1 cellular context compared by ENCODE assay signal in genomic region chr4:24783506-24783905, GRCh38.
TF ChIP-seq lines count a peak whose summit lies in the region.

No MANE protein-coding gene starts in this region.

TF ChIP-seq in WTC11, 78 proteins besides CTCF, POLR2A, EP300 and RAD21 (continued from another document):
- no peak for TF ChIP-seq FOXP4 (CRISPR knock-in tag; IDR thresholded peaks at IDR 0.05)
- no peak for TF ChIP-seq ZNF232 (CRISPR knock-in tag; IDR thresholded peaks at IDR 0.05)
- no peak for TF ChIP-seq ATF6 (CRISPR knock-in tag; IDR thresholded peaks at IDR 0.05)
- no peak for TF ChIP-seq AR (CRISPR knock-in tag; IDR thresholded peaks at IDR 0.05)
- TF ChIP-seq ZNF263 (CRISPR knock-in tag; IDR thresholded peaks at IDR 0.05; ENCODE audit: low read depth), result no peak
- TF ChIP-seq ERG (CRISPR knock-in tag; IDR thresholded peaks at IDR 0.05), result no peak
- no peak for TF ChIP-seq IRF1 (CRISPR knock-in tag; IDR thresholded peaks at IDR 0.05)
- TF ChIP-seq HMGXB4 (CRISPR knock-in tag; IDR thresholded peaks at IDR 0.05), result no peak
- no peak for TF ChIP-seq E2F1 (CRISPR knock-in tag; IDR thresholded peaks at IDR 0.05)
- no peak for TF ChIP-seq CREB1 (CRISPR knock-in tag; IDR thresholded peaks at IDR 0.05)
- no peak for TF ChIP-seq ZNF138 (CRISPR knock-in tag; conservative IDR thresholded peaks at IDR 0.05)
TF ChIP-seq in WTC11: peak in this region for 0.
